12 cellular contexts compared by ENCODE assay signal in the genomic region with DNA sequence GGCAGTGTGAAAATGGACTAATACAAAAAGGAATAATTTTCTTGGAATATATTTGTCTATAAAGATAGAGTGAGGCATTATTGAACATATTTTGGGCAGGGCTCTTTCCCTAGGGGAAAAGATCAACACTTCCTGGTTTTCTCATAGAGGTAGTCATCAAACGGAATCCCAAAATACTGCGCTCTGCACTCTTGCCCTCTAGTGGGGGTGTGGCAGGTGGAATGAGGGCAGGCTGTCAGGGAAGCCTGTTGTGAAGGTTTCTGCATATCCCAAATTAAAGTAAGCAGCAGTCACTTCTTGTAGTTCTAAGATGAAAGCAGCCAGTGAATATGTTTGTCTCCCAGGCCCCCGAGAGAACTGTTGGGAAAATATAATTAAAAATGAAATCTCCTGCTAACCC.
DNase-seq lines count a peak whose midpoint lies in the region; ATAC-seq and TF ChIP-seq lines count a peak whose summit lies in the region.
"Had no signal": no experiment of that assay in that cellular context is flagged by ENCODE, and none has a peak within 500 bp of the region (broad histone marks: within the 10 kb centered on the region; RNA-seq: fewer than 3 reads in every experiment).

No MANE protein-coding gene starts in this region.

- H3K27me3 ChIP-seq in GM23338 (ENCODE audit: insufficient read depth) (no peaks in the 10 kb centered on the region), WERI-Rb-1 (ENCODE audit: insufficient read depth, low read depth, severe bottlenecking) (no peaks in the 10 kb centered on the region)
- H3K27me3 ChIP-seq: BLaER1 treated with 17β-estradiol and CSF1 and Interleukin-3, amounts not matched to agents 10 nM and 100 nM had no signal

- no peaks in the 10 kb centered on the region for H4K20me1 ChIP-seq in GM23338 (replicated peaks; ENCODE audit: insufficient read depth)
- H4K20me1 ChIP-seq: BLaER1 treated with 17β-estradiol and CSF1 and Interleukin-3, amounts not matched to agents 10 nM and 100 nM had no signal

- H3K36me3 ChIP-seq in GM23338 (ENCODE audit: insufficient read depth) (no peaks in the 10 kb centered on the region), WERI-Rb-1 (no peaks in the 10 kb centered on the region)
- H3K36me3 ChIP-seq: BLaER1 treated with 17β-estradiol and CSF1 and Interleukin-3, amounts not matched to agents 10 nM and 100 nM had no signal

- H3K36me3 Mint-ChIP-seq in GM23338 (ENCODE audit: low read depth), result peaks cover 37% of the 10 kb centered on the region
- no peaks in the 10 kb centered on the region for H3K36me3 Mint-ChIP-seq in T-cell

- no peaks in the 10 kb centered on the region for H3K9me3 ChIP-seq in WERI-Rb-1 (ENCODE audit: severe bottlenecking)

- H3K27ac Mint-ChIP-seq in GM23338 (no peak overlapping the region), T-cell (no peak overlapping the region)

- ATAC-seq in GM23338 (no peak), T-cell (replicated peaks in 1 of 4) (no peak), GM19395 (IDR thresholded peaks at IDR 0.05; ENCODE audit: unreplicated experiment) (no peak)

- CTCF ChIA-PET in T-cell (lab: Charles Lee), result no interaction called here

- H3K27ac ChIP-seq in C4-2B (no peak overlapping the region), GM23338 (ENCODE audit: low read depth) (no peak overlapping the region), WERI-Rb-1 (peak overlapping the region; percentile 59; the same call in 1 of the 2 replicates)
- H3K27ac ChIP-seq: BLaER1 treated with 17β-estradiol and CSF1 and Interleukin-3, amounts not matched to agents 10 nM and 100 nM had no signal

- peaks cover 26% of the 10 kb centered on the region for H3K4me1 ChIP-seq in GM23338 (ENCODE audit: insufficient read depth)
- H3K4me1 ChIP-seq: BLaER1 treated with 17β-estradiol and CSF1 and Interleukin-3, amounts not matched to agents 10 nM and 100 nM had no signal

- no peaks in the 10 kb centered on the region for H3K9me2 ChIP-seq in GM23338 (ENCODE audit: insufficient read depth)

- no peak for DNase-seq in GM23338 (ENCODE audit: low spot score)
- no peak for DNase-seq in WERI-Rb-1
- DNase-seq in iPS-NIHi7 (ENCODE audit: extremely low spot score), result peak; percentile 28
- no peak for DNase-seq in T-cell
- no peak for DNase-seq in activated T-cell treated with anti-CD3 and anti-CD28 coated beads, Interleukin-2, amount 50 U/mL, for 1 hour
- DNase-seq: HCEC 1CT, NCI-H1417, NCI-H187 treated with DMSO at 0.1 percent for 48 hours, SIG-M5 had no signal

- H3K4me3 ChIP-seq in GM23338, result no peak overlapping the region
- H3K4me3 ChIP-seq in WERI-Rb-1 (ENCODE audit: low read depth, low read length), result no peak overlapping the region
- H3K4me3 ChIP-seq: BLaER1 treated with 17β-estradiol and CSF1 and Interleukin-3, amounts not matched to agents 10 nM and 100 nM had no signal

- peak overlapping the region; percentile 8; the same call in 1 of the 2 replicates for H3K4me2 ChIP-seq in GM23338
- H3K4me2 ChIP-seq: BLaER1 treated with 17β-estradiol and CSF1 and Interleukin-3, amounts not matched to agents 10 nM and 100 nM had no signal

- H3K79me2 ChIP-seq in GM23338 (replicated peaks; ENCODE audit: insufficient read depth), result no peaks in the 10 kb centered on the region

- peaks cover 3% of the 10 kb centered on the region for H3K27me3 Mint-ChIP-seq in GM23338 (ENCODE audit: insufficient read depth, low read depth, poor library complexity)
- no peaks in the 10 kb centered on the region for H3K27me3 Mint-ChIP-seq in T-cell

- H3F3A ChIP-seq in GM23338 (replicated peaks; ENCODE audit: low read depth), result 0 out of 2 replicates have a peak, but pooled peaks cover 2% of the 10 kb centered on the region

- H3K4me3 Mint-ChIP-seq in GM23338 (no peak overlapping the region), T-cell (no peak overlapping the region)

- H3K9me3 Mint-ChIP-seq in GM23338 (peaks cover 97% of the 10 kb centered on the region), T-cell (peaks cover 0 to 15% (median 4%) of the 10 kb centered on the region in 3 donors)

- TF ChIP-seq CTCF in C4-2B (conservative IDR thresholded peaks at IDR 0.05) (peak; percentile 9; the same call in 1 of the 2 replicates), GM23338 (conservative IDR thresholded peaks at IDR 0.05; ENCODE audit: low read depth in 2 of 2) (peak; percentile 42 to 52), WERI-Rb-1 (IDR thresholded peaks at IDR 0.05; ENCODE audit: low read depth, low read length) (no peak)

- no peaks in the 10 kb centered on the region for H3K4me1 Mint-ChIP-seq in GM23338
- no peaks in the 10 kb centered on the region for H3K4me1 Mint-ChIP-seq in T-cell

- H2AFZ ChIP-seq in GM23338, result no peak overlapping the region

- POLR2A ChIA-PET in T-cell (lab: Charles Lee), result no interaction called here

TF ChIP-seq in GM23338, 12 proteins besides CTCF, POLR2A, EP300 and RAD21 (continues in another document):
- no peak for TF ChIP-seq CREB1 (CRISPR knock-in tag; IDR thresholded peaks at IDR 0.05; ENCODE audit: low read depth)
- TF ChIP-seq EZH2phosphoT487 (IDR thresholded peaks at IDR 0.05; ENCODE audit: unreplicated experiment), result no peak
- no peak for TF ChIP-seq POLR2AphosphoS5 (IDR thresholded peaks at IDR 0.05; ENCODE audit: low read depth)
- no peak for TF ChIP-seq ZNF114 (CRISPR knock-in tag; IDR thresholded peaks at IDR 0.05)
- TF ChIP-seq, protein P1, sequence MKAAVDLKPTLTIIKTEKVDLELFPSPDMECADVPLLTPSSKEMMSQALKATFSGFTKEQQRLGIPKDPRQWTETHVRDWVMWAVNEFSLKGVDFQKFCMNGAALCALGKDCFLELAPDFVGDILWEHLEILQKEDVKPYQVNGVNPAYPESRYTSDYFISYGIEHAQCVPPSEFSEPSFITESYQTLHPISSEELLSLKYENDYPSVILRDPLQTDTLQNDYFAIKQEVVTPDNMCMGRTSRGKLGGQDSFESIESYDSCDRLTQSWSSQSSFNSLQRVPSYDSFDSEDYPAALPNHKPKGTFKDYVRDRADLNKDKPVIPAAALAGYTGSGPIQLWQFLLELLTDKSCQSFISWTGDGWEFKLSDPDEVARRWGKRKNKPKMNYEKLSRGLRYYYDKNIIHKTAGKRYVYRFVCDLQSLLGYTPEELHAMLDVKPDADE (IDR thresholded peaks at IDR 0.05), result no peak
- no peak for TF ChIP-seq EZH2 (IDR thresholded peaks at IDR 0.05; ENCODE audit: low read depth, unreplicated experiment)
- no peak for TF ChIP-seq NANOG (IDR thresholded peaks at IDR 0.05; ENCODE audit: borderline replicate concordance)
- TF ChIP-seq REST (IDR thresholded peaks at IDR 0.05; ENCODE audit: unreplicated experiment), result no peak
- TF ChIP-seq ZNF331 (CRISPR knock-in tag; IDR thresholded peaks at IDR 0.05; ENCODE audit: low read depth), result no peak
